Comparison of ENCODE assay signal across 8 cellular contexts in the genomic region with DNA sequence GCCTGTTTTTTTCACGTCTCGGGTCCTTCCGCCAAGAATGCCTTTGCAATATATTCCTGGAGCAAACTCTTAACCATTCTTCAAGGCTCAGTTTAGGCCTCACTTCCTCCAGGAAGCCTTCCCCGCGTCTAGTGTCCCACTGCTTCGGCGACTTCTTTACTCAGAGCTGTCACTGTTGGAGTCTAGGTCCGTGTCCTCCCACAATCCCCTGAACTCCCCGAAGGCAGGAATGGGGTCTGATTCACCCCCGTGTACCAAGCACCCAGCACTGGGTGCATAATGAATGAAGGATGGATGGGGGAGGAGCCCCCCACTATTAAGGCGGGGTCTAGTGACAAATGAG. TPM values are rescaled to one million over a fixed set of nuclear protein-coding genes. Genes with fewer than 3 reads are reported as not detected.
DNase-seq lines count a peak whose midpoint lies in the region; ATAC-seq and TF ChIP-seq lines count a peak whose summit lies in the region.

No MANE protein-coding gene starts in this region.

- H3K4me1 ChIP-seq in GM23248 (ENCODE audit: insufficient read depth), result peaks cover 24% of the 10 kb centered on the region
- peaks cover 3% of the 10 kb centered on the region for H3K4me1 ChIP-seq in iPS-18a (ENCODE audit: control insufficient read depth, low read depth, low read length)

- H3K4me3 ChIP-seq in GM23248, result peak overlapping the region; percentile 79
- peak overlapping the region; percentile 78 for H3K4me3 ChIP-seq in WI38 (ENCODE audit: low read depth, low read length)
- H3K4me3 ChIP-seq in iPS-18a (ENCODE audit: low read length), result peak overlapping the region; percentile 71

- 1 to 5% methylated on average over 11 of the region's 11 CpGs for WGBS in GM23248 (ENCODE audit: low coverage in 1 of 2, low lambda C conversion rate in 2 of 2, missing lambda C conversion rate in 2 of 2), 2 experiments

- H3K79me2 ChIP-seq in GM23248 (ENCODE audit: insufficient read depth), result peaks cover 12% of the 10 kb centered on the region

- H3K4me2 ChIP-seq in GM23248 (ENCODE audit: unreplicated experiment), result peak overlapping the region; percentile 73

- H3K36me3 ChIP-seq in GM23248 (ENCODE audit: low read depth), result no peaks in the 10 kb centered on the region
- H3K36me3 ChIP-seq in iPS-18a (ENCODE audit: control insufficient read depth, low read depth, low read length), result no peaks in the 10 kb centered on the region

- H3K27ac ChIP-seq in GM23248 (peak overlapping the region; percentile 82), iPS-18a (ENCODE audit: low read length) (no peak overlapping the region), substantia nigra (ENCODE audit: low read depth, low read length, poor library complexity, severe bottlenecking) (peak overlapping the region; percentile 91)

- no peaks in the 10 kb centered on the region for H4K20me1 ChIP-seq in GM23248 (ENCODE audit: insufficient read depth)

- DNase-seq in GM23248, result no peak
- no peak for DNase-seq in substantia nigra (lab: John Stamatoyannopoulos, UW)
- DNase-seq in cortex of kidney (lab: John Stamatoyannopoulos, UW), result no peak
- no peak for DNase-seq in LoVo (ENCODE audit: low spot score)

- no peaks in the 10 kb centered on the region for H3K9me3 ChIP-seq in GM23248 (ENCODE audit: low read depth)
- H3K9me3 ChIP-seq in iPS-18a (ENCODE audit: control insufficient read depth, low read depth, low read length), result no peaks in the 10 kb centered on the region

- no peaks in the 10 kb centered on the region for H3K9me2 ChIP-seq in GM23248 (ENCODE audit: insufficient read depth)

- no peak for TF ChIP-seq CTCF in WI38 (IDR thresholded peaks at IDR 0.05; ENCODE audit: low read depth, low read length)

- in situ Hi-C loops in GM23248 (cut with MboI), result no loop called here

- H3K27me3 ChIP-seq in GM23248 (replicated peaks; ENCODE audit: insufficient read depth), result no peaks in the 10 kb centered on the region
- peaks cover 42% of the 10 kb centered on the region for H3K27me3 ChIP-seq in iPS-18a (ENCODE audit: control insufficient read depth, insufficient read depth, low read length)

- H3K9ac ChIP-seq in GM23248, result peak overlapping the region; percentile 81
- H3K9ac ChIP-seq in iPS-18a (ENCODE audit: low read length), result peak overlapping the region; percentile 83

- ATAC-seq in HG02571 (IDR thresholded peaks at IDR 0.05; ENCODE audit: unreplicated experiment) (no peak), HG02870 (IDR thresholded peaks at IDR 0.05; ENCODE audit: unreplicated experiment) (no peak)

- H3F3A ChIP-seq in GM23248 (ENCODE audit: insufficient read depth), result peaks cover 18% of the 10 kb centered on the region

- H2AFZ ChIP-seq in GM23248, result peak overlapping the region; percentile 69

RNA-seq across cellular contexts. Expression of gene MATCAP1, which starts 0.5 kb away (rescaled TPM):
- total RNA-seq in GM23248 (2014; rRNA removed; shearing (Covaris generic)), result 6.4 and 19.0 TPM in 2 replicates
- 3.4 and 3.8 TPM in 2 replicates for polyA plus RNA-seq in GM23248 (2016; fragmentation: Nextera tagmentation; extraction: Ambion mirVana)

RNA-seq across cellular contexts. Expression of gene EXOC3L1, which starts 6.7 kb away (rescaled TPM):
- not detected in 2 replicates for total RNA-seq in GM23248 (2014; rRNA removed; shearing (Covaris generic))
- 0.28 and 0.53 TPM in 2 replicates for polyA plus RNA-seq in GM23248 (2016; fragmentation: Nextera tagmentation; extraction: Ambion mirVana)

RNA-seq across cellular contexts. Expression of gene E2F4, which starts 8.7 kb away (rescaled TPM):
- 82.0 and 88.9 TPM in 2 replicates for total RNA-seq in GM23248 (2014; rRNA removed; shearing (Covaris generic))
- polyA plus RNA-seq in GM23248 (2016; fragmentation: Nextera tagmentation; extraction: Ambion mirVana), result 46.5 and 50.0 TPM in 2 replicates

RNA-seq across cellular contexts. Expression of gene NOL3, which starts 12.9 kb away (rescaled TPM):
- total RNA-seq in GM23248 (2014; rRNA removed; shearing (Covaris generic)), result 31.0 and 51.1 TPM in 2 replicates
- polyA plus RNA-seq in GM23248 (2016; fragmentation: Nextera tagmentation; extraction: Ambion mirVana), result 20.3 TPM in 2 replicates

RNA-seq across cellular contexts. Expression of gene ELMO3, which starts 15.7 kb away (rescaled TPM):
- total RNA-seq in GM23248 (2014; rRNA removed; shearing (Covaris generic)), result 1.5 and 1.6 TPM in 2 replicates
- 0.10 TPM in 1 of 2 replicates, not detected in the other for polyA plus RNA-seq in GM23248 (2016; fragmentation: Nextera tagmentation; extraction: Ambion mirVana)
